In the genomic region with DNA sequence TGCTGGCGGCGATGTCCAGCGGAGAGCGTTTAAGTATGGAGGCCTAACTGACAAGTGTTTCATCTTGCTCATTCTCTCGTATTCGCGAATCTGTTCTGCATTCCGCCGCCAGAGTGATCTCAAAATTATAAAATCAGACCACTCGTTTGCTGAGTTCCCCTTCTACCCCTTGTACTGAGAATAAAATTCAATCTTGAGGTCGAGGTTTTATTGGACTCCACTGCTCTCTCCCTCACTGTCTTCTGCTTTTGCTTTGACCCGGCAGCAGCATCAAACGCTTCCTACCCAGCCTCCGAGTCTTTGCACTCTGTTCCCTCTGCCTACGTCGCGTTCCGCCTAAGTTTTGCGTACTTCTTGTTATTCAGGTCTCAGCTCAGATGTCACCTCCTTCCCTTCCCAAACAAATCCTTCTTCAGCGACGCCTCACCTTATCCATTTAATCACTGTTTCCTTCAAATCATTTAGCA, we compare ENCODE assay signal across 1 cellular context.
TF ChIP-seq lines count a peak whose summit lies in the region.

No MANE protein-coding gene starts in this region.

TF ChIP-seq in HepG2, 621 proteins besides CTCF, POLR2A, EP300 and RAD21 (continued from another document and continues in another):
- no peak for TF ChIP-seq SRSF1 (optimal IDR thresholded peaks at IDR 0.05; ENCODE audit: low read depth, low read length)
- no peak for TF ChIP-seq HNRNPK (IDR thresholded peaks at IDR 0.05; ENCODE audit: low read depth, low read length, poor library complexity, severe bottlenecking)
- TF ChIP-seq KDM5A (IDR thresholded peaks at IDR 0.05; ENCODE audit: borderline replicate concordance, low read length) = peak; percentile 5; the same call in 1 of the 2 replicates
- TF ChIP-seq NKX3-1 (CRISPR knock-in tag; IDR thresholded peaks at IDR 0.05) = peak; percentile 14; the same call in 1 of the 2 replicates
- TF ChIP-seq ZNF850 (CRISPR knock-in tag; conservative IDR thresholded peaks at IDR 0.05) = no peak
- TF ChIP-seq ETV6 (CRISPR knock-in tag; conservative IDR thresholded peaks at IDR 0.05) = no peak
- no peak for TF ChIP-seq ZNF75D (CRISPR knock-in tag; IDR thresholded peaks at IDR 0.05; ENCODE audit: borderline replicate concordance)
- TF ChIP-seq, protein P1, sequence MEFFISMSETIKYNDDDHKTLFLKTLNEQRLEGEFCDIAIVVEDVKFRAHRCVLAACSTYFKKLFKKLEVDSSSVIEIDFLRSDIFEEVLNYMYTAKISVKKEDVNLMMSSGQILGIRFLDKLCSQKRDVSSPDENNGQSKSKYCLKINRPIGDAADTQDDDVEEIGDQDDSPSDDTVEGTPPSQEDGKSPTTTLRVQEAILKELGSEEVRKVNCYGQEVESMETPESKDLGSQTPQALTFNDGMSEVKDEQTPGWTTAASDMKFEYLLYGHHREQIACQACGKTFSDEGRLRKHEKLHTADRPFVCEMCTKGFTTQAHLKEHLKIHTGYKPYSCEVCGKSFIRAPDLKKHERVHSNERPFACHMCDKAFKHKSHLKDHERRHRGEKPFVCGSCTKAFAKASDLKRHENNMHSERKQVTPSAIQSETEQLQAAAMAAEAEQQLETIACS (CRISPR knock-in tag; IDR thresholded peaks at IDR 0.05) = no peak
- TF ChIP-seq, protein P2, sequence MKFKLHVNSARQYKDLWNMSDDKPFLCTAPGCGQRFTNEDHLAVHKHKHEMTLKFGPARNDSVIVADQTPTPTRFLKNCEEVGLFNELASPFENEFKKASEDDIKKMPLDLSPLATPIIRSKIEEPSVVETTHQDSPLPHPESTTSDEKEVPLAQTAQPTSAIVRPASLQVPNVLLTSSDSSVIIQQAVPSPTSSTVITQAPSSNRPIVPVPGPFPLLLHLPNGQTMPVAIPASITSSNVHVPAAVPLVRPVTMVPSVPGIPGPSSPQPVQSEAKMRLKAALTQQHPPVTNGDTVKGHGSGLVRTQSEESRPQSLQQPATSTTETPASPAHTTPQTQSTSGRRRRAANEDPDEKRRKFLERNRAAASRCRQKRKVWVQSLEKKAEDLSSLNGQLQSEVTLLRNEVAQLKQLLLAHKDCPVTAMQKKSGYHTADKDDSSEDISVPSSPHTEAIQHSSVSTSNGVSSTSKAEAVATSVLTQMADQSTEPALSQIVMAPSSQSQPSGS (CRISPR knock-in tag; IDR thresholded peaks at IDR 0.05) = no peak
- TF ChIP-seq PITX1 (CRISPR knock-in tag; IDR thresholded peaks at IDR 0.05) = no peak
- TF ChIP-seq ARNT (IDR thresholded peaks at IDR 0.05) = no peak
- peak; percentile 27; the same call in 1 of the 2 replicates for TF ChIP-seq TOPORS (CRISPR knock-in tag; IDR thresholded peaks at IDR 0.05)
- TF ChIP-seq AHDC1 (CRISPR knock-in tag; IDR thresholded peaks at IDR 0.05; ENCODE audit: borderline replicate concordance) = 0 out of 2 replicates have a peak, but pooled peaks have one; percentile 38
- TF ChIP-seq, protein P3, sequence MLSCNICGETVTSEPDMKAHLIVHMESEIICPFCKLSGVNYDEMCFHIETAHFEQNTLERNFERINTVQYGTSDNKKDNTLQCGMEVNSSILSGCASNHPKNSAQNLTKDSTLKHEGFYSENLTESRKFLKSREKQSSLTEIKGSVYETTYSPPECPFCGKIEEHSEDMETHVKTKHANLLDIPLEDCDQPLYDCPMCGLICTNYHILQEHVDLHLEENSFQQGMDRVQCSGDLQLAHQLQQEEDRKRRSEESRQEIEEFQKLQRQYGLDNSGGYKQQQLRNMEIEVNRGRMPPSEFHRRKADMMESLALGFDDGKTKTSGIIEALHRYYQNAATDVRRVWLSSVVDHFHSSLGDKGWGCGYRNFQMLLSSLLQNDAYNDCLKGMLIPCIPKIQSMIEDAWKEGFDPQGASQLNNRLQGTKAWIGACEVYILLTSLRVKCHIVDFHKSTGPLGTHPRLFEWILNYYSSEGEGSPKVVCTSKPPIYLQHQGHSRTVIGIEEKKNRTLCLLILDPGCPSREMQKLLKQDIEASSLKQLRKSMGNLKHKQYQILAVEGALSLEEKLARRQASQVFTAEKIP (CRISPR knock-in tag; IDR thresholded peaks at IDR 0.05; ENCODE audit: borderline replicate concordance) = no peak
- TF ChIP-seq, protein P4, sequence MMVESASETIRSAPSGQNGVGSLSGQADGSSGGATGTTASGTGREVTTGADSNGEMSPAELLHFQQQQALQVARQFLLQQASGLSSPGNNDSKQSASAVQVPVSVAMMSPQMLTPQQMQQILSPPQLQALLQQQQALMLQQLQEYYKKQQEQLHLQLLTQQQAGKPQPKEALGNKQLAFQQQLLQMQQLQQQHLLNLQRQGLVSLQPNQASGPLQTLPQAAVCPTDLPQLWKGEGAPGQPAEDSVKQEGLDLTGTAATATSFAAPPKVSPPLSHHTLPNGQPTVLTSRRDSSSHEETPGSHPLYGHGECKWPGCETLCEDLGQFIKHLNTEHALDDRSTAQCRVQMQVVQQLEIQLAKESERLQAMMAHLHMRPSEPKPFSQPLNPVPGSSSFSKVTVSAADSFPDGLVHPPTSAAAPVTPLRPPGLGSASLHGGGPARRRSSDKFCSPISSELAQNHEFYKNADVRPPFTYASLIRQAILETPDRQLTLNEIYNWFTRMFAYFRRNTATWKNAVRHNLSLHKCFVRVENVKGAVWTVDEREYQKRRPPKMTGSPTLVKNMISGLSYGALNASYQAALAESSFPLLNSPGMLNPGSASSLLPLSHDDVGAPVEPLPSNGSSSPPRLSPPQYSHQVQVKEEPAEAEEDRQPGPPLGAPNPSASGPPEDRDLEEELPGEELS (CRISPR knock-in tag; IDR thresholded peaks at IDR 0.05) = 0 out of 2 replicates have a peak, but pooled peaks have one; percentile 12
- no peak for TF ChIP-seq NFE2L2 (IDR thresholded peaks at IDR 0.05; ENCODE audit: low read length)
- TF ChIP-seq GLI4 (CRISPR knock-in tag; IDR thresholded peaks at IDR 0.05; ENCODE audit: borderline replicate concordance) = no peak
- no peak for TF ChIP-seq ATF1 (CRISPR knock-in tag; IDR thresholded peaks at IDR 0.05)
- TF ChIP-seq HMG20B (CRISPR knock-in tag; conservative IDR thresholded peaks at IDR 0.05) = no peak
- TF ChIP-seq, protein P5, sequence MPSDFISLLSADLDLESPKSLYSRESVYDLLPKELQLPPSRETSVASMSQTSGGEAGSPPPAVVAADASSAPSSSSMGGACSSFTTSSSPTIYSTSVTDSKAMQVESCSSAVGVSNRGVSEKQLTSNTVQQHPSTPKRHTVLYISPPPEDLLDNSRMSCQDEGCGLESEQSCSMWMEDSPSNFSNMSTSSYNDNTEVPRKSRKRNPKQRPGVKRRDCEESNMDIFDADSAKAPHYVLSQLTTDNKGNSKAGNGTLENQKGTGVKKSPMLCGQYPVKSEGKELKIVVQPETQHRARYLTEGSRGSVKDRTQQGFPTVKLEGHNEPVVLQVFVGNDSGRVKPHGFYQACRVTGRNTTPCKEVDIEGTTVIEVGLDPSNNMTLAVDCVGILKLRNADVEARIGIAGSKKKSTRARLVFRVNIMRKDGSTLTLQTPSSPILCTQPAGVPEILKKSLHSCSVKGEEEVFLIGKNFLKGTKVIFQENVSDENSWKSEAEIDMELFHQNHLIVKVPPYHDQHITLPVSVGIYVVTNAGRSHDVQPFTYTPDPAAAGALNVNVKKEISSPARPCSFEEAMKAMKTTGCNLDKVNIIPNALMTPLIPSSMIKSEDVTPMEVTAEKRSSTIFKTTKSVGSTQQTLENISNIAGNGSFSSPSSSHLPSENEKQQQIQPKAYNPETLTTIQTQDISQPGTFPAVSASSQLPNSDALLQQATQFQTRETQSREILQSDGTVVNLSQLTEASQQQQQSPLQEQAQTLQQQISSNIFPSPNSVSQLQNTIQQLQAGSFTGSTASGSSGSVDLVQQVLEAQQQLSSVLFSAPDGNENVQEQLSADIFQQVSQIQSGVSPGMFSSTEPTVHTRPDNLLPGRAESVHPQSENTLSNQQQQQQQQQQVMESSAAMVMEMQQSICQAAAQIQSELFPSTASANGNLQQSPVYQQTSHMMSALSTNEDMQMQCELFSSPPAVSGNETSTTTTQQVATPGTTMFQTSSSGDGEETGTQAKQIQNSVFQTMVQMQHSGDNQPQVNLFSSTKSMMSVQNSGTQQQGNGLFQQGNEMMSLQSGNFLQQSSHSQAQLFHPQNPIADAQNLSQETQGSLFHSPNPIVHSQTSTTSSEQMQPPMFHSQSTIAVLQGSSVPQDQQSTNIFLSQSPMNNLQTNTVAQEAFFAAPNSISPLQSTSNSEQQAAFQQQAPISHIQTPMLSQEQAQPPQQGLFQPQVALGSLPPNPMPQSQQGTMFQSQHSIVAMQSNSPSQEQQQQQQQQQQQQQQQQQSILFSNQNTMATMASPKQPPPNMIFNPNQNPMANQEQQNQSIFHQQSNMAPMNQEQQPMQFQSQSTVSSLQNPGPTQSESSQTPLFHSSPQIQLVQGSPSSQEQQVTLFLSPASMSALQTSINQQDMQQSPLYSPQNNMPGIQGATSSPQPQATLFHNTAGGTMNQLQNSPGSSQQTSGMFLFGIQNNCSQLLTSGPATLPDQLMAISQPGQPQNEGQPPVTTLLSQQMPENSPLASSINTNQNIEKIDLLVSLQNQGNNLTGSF (CRISPR knock-in tag; IDR thresholded peaks at IDR 0.05) = no peak
- no peak for TF ChIP-seq CAMTA2 (CRISPR knock-in tag; IDR thresholded peaks at IDR 0.05; ENCODE audit: borderline replicate concordance)
- TF ChIP-seq ZNF382 (CRISPR knock-in tag; IDR thresholded peaks at IDR 0.05; ENCODE audit: borderline replicate concordance) = no peak
- TF ChIP-seq FOXC1 (CRISPR knock-in tag; IDR thresholded peaks at IDR 0.05; ENCODE audit: borderline replicate concordance) = no peak
- no peak for TF ChIP-seq ZIK1 (CRISPR knock-in tag; IDR thresholded peaks at IDR 0.05; ENCODE audit: borderline replicate concordance, low read depth)
- no peak for TF ChIP-seq ZNF552 (CRISPR knock-in tag; IDR thresholded peaks at IDR 0.05; ENCODE audit: borderline replicate concordance)
- TF ChIP-seq U2AF1 (optimal IDR thresholded peaks at IDR 0.05; ENCODE audit: low read depth, low read length) = no peak
- TF ChIP-seq THYN1 (CRISPR knock-in tag; IDR thresholded peaks at IDR 0.05; ENCODE audit: borderline replicate concordance, low read depth) = no peak
- no peak for TF ChIP-seq FOXK1 (CRISPR knock-in tag; IDR thresholded peaks at IDR 0.05; ENCODE audit: borderline replicate concordance, low read depth)
- no peak for TF ChIP-seq DRAP1 (CRISPR knock-in tag; IDR thresholded peaks at IDR 0.05)
- TF ChIP-seq ZNF362 (CRISPR knock-in tag; IDR thresholded peaks at IDR 0.05; ENCODE audit: borderline replicate concordance) = no peak
- TF ChIP-seq, protein P6, sequence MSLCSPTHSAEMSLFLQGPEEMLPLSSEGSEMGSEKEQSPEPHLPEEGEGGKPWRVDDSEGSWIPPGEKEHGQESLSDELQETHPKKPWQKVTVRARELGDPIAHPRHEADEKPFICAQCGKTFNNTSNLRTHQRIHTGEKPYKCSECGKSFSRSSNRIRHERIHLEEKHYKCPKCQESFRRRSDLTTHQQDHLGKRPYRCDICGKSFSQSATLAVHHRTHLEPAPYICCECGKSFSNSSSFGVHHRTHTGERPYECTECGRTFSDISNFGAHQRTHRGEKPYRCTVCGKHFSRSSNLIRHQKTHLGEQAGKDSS (CRISPR knock-in tag; IDR thresholded peaks at IDR 0.05; ENCODE audit: borderline replicate concordance, low read depth) = 0 out of 2 replicates have a peak, but pooled peaks have one; percentile 3
- no peak for TF ChIP-seq TGIF2 (CRISPR knock-in tag; IDR thresholded peaks at IDR 0.05)
- TF ChIP-seq RXRA (CRISPR knock-in tag; IDR thresholded peaks at IDR 0.05) = no peak
- no peak for TF ChIP-seq ZNF557 (CRISPR knock-in tag; IDR thresholded peaks at IDR 0.05)
- TF ChIP-seq ARHGAP35 (CRISPR knock-in tag; IDR thresholded peaks at IDR 0.05; ENCODE audit: borderline replicate concordance) = no peak
- TF ChIP-seq SRF (IDR thresholded peaks at IDR 0.05; ENCODE audit: low read depth, low read length) = no peak
- no peak for TF ChIP-seq ZNF143 (CRISPR knock-in tag; IDR thresholded peaks at IDR 0.05)
- no peak for TF ChIP-seq NCOA2 (CRISPR knock-in tag; IDR thresholded peaks at IDR 0.05)
- no peak for TF ChIP-seq TCF12 (IDR thresholded peaks at IDR 0.05)
- no peak for TF ChIP-seq TCF12 (CRISPR knock-in tag; IDR thresholded peaks at IDR 0.05)
- TF ChIP-seq HES4 (CRISPR knock-in tag; IDR thresholded peaks at IDR 0.05; ENCODE audit: borderline replicate concordance) = no peak
